In genomic region chr21:33025106-33025470, GRCh38 we compare ENCODE assay signal across 13 cellular contexts. TPM values are rescaled to one million over a fixed set of nuclear protein-coding genes. Genes with fewer than 3 reads are reported as not detected.
DNase-seq lines count a peak whose midpoint lies in the region; ATAC-seq lines count a peak whose summit lies in the region.
"Had no signal": no experiment of that assay in that cellular context is flagged by ENCODE, and none has a peak within 500 bp of the region (broad histone marks: within the 10 kb centered on the region; RNA-seq: fewer than 3 reads in every experiment).

No MANE protein-coding gene starts in this region.

- CTCF ChIA-PET in activated CD4-positive, alpha-beta T cell treated with anti-CD3 and anti-CD28 coated beads for 36 hours (lab: Charles Lee): interaction anchor here (0.6 to 0.9 kb wide), 2 partner anchors 84 to 185 kb away, joined by 3 to 4 read pairs; no protein-coding TSS in a partner anchor

- no peak for ATAC-seq in activated CD4-positive, alpha-beta T cell treated with anti-CD3 and anti-CD28 coated beads for 36 hours
- ATAC-seq in HG03520 (IDR thresholded peaks at IDR 0.05; ENCODE audit: unreplicated experiment) (no peak), GM21381 (IDR thresholded peaks at IDR 0.05; ENCODE audit: unreplicated experiment) (no peak), GM19023 (IDR thresholded peaks at IDR 0.05; ENCODE audit: unreplicated experiment) (no peak)
- ATAC-seq: esophagus mucosa; stimulated activated naive CD8-positive, alpha-beta T cell treated with anti-CD3 and anti-CD28 coated beads, Interleukin-15, amount 100 ng/mL, for 72 hours had no signal

- H3K4me3 Mint-ChIP-seq in activated CD4-positive, alpha-beta T cell treated with anti-CD3 and anti-CD28 coated beads for 36 hours: no peak overlapping the region

- peak; percentile 46 for DNase-seq in activated CD4-positive, alpha-beta T cell treated with anti-CD3 and anti-CD28 coated beads for 36 hours
- DNase-seq in activated CD4-positive, alpha-beta T cell treated with anti-CD3 and anti-CD28 coated beads for 1 hour: no peak
- DNase-seq in NCI-H82 treated with DMSO at 0.1 percent for 48 hours (lab: John Stamatoyannopoulos, UW; ENCODE audit: unreplicated experiment) (peak; percentile 25), hypothalamus (lab: John Stamatoyannopoulos, UW) (peak in 32 of 51 donors; percentile 24 to 84 (median 54)), posterior cingulate gyrus (peak in 7 of 10 donors; percentile 41 to 93 (median 68))
- DNase-seq: aorta; OCI-M1; spleen; stimulated activated naive CD8-positive, alpha-beta T cell treated with anti-CD3 and anti-CD28 coated beads, Interleukin-15, amount 100 ng/mL, for 72 hours had no signal

- H3K9me3 Mint-ChIP-seq in activated CD4-positive, alpha-beta T cell treated with anti-CD3 and anti-CD28 coated beads for 36 hours (ENCODE audit: low read depth): no peaks in the 10 kb centered on the region
- H3K9me3 Mint-ChIP-seq: stimulated activated naive CD8-positive, alpha-beta T cell treated with anti-CD3 and anti-CD28 coated beads, Interleukin-15, amount 100 ng/mL, for 72 hours had no signal

- intact Hi-C loops in activated CD4-positive, alpha-beta T cell treated with anti-CD3 and anti-CD28 coated beads for 36 hours (cut with DNase I, micrococcal nuclease): loop anchor here (10.0 kb wide), 1 partner anchor 100 kb away; no protein-coding TSS in a partner anchor
- intact Hi-C loops in posterior cingulate gyrus (cut with DNase I): loop anchor here (1.0 to 10.0 kb wide), 4 partner anchors 45 to 102 kb away; partner anchors contain the start of gene OLIG1

- peaks cover 45% of the 10 kb centered on the region for H3K4me1 Mint-ChIP-seq in activated CD4-positive, alpha-beta T cell treated with anti-CD3 and anti-CD28 coated beads for 36 hours

- no peaks in the 10 kb centered on the region for H3K36me3 Mint-ChIP-seq in activated CD4-positive, alpha-beta T cell treated with anti-CD3 and anti-CD28 coated beads for 36 hours (ENCODE audit: low read depth)

- POLR2A ChIA-PET in activated CD4-positive, alpha-beta T cell treated with anti-CD3 and anti-CD28 coated beads for 36 hours (lab: Charles Lee): no interaction called here

- H3K27ac Mint-ChIP-seq in activated CD4-positive, alpha-beta T cell treated with anti-CD3 and anti-CD28 coated beads for 36 hours: no peak overlapping the region

- H3K27me3 Mint-ChIP-seq in activated CD4-positive, alpha-beta T cell treated with anti-CD3 and anti-CD28 coated beads for 36 hours: peaks cover 77% of the 10 kb centered on the region

RNA-seq across cellular contexts. Expression of gene OLIG2, which starts 0.6 kb away (rescaled TPM):
- not detected for total RNA-seq in activated CD4-positive, alpha-beta T cell treated with anti-CD3 and anti-CD28 coated beads for 36 hours
- total RNA-seq: aorta, esophagus mucosa had no signal

RNA-seq across cellular contexts. Expression of gene OLIG1, which starts 44.9 kb away (rescaled TPM):
- not detected for total RNA-seq in activated CD4-positive, alpha-beta T cell treated with anti-CD3 and anti-CD28 coated beads for 36 hours
- total RNA-seq: aorta, esophagus mucosa had no signal
